Comparison of ENCODE assay signal across 19 cellular contexts in genomic region chr7:44015090-44015489, GRCh38. TPM values are rescaled to one million over a fixed set of nuclear protein-coding genes. Genes with fewer than 3 reads are reported as not detected.
"Had no signal": no experiment of that assay in that cellular context is flagged by ENCODE, and none has a peak within 500 bp of the region (broad histone marks: within the 10 kb centered on the region; RNA-seq: fewer than 3 reads in every experiment).

No MANE protein-coding gene starts in this region.

RNA-seq across cellular contexts. Expression of gene SPDYE1, which starts 17.4 kb away (rescaled TPM):
- total RNA-seq: naive thymus-derived CD8-positive, alpha-beta T cell; natural killer cell treated with Interleukin-12 subunit alpha and Interleukin-12 subunit beta and Interleukin-15 and Interleukin-18, amount 100 ng/mL, for 72 hours; neural crest cell; omental fat pad; osteocyte; progenitor cell of endocrine pancreas; psoas muscle; renal cortical epithelial cell; sciatic nerve; skeletal muscle tissue; stomach; subcutaneous adipose tissue; temporal lobe; thoracic aorta; thyroid gland; tibial nerve; upper lobe of left lung; ureter; vagina had no signal

RNA-seq across cellular contexts. Expression of gene PGAM2, which starts 50.3 kb away (rescaled TPM):
- total RNA-seq: natural killer cell treated with Interleukin-12 subunit alpha and Interleukin-12 subunit beta and Interleukin-15 and Interleukin-18, amount 100 ng/mL, for 72 hours; omental fat pad; vagina had no signal
